Comparison of ENCODE assay signal across 12 cellular contexts in the genomic region with DNA sequence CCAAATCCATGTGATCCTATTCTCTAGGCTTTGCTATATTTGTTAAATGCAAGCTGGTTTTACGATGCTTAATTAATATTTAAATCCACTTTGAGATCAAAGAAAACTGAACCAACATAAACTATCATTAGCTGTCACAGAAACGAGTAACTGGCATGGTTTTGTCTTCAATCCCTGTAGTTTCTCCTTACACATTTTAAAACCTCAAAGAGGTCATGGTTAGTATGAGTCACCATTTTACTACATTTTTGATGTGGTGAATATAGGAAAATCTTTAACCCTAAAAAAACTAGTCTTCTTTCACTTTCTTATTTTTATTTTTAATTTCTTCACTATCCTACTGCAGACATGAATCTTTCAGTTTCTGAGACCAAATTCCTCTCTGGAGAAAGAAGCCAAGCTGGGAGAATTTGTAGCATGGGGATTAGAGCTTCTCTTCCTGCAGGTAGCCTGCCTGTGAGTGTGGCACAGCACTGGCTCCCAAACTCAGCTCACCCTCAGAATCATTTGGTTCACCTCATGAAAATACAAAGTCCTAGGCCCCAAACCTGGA.
DNase-seq lines count a peak whose midpoint lies in the region; ATAC-seq and TF ChIP-seq lines count a peak whose summit lies in the region.
"Had no signal": no experiment of that assay in that cellular context is flagged by ENCODE, and none has a peak within 500 bp of the region (broad histone marks: within the 10 kb centered on the region; RNA-seq: fewer than 3 reads in every experiment).

No MANE protein-coding gene starts in this region.

- H3K4me2 ChIP-seq in KMS-11, result peak overlapping the region; percentile 41

- no peak overlapping the region for H3K9ac ChIP-seq in KMS-11

- H4K20me1 ChIP-seq in KMS-11 (ENCODE audit: insufficient read depth), result no peaks in the 10 kb centered on the region

- H3K4me3 ChIP-seq in KMS-11 (IDR thresholded peaks at IDR 0.05; ENCODE audit: insufficient read depth, low read depth, low read length), result no peak overlapping the region
- H3K4me3 ChIP-seq: K562, Peyer's patch, sigmoid colon had no signal

- ATAC-seq in activated CD4-positive, CD25-positive, alpha-beta regulatory T cell treated with anti-CD3 and anti-CD28 coated beads, Interleukin-2, amount 50 U/mL, for 24 hours, result peak; percentile 86 to 90
- peak; percentile 81 for ATAC-seq in activated naive CD8-positive, alpha-beta T cell treated with anti-CD3 and anti-CD28 coated beads, Interleukin-2, amount 50 U/mL, for 24 hours
- ATAC-seq in GM19455 (IDR thresholded peaks at IDR 0.05; ENCODE audit: unreplicated experiment) (no peak), GM21717 (IDR thresholded peaks at IDR 0.05; ENCODE audit: unreplicated experiment) (no peak)
- ATAC-seq: K562, left ventricle myocardium superior had no signal

- no peak for TF ChIP-seq CTCF in KMS-11 (conservative IDR thresholded peaks at IDR 0.05; ENCODE audit: low read depth, low read length)

- H3K27ac Mint-ChIP-seq in activated naive CD8-positive, alpha-beta T cell treated with anti-CD3 and anti-CD28 coated beads, Interleukin-2, amount 50 U/mL, for 24 hours, result peak overlapping the region; percentile 77

- H3K79me2 ChIP-seq in KMS-11 (ENCODE audit: insufficient read depth, low read depth), result no peaks in the 10 kb centered on the region

- H3K27me3 Mint-ChIP-seq in activated naive CD8-positive, alpha-beta T cell treated with anti-CD3 and anti-CD28 coated beads, Interleukin-2, amount 50 U/mL, for 24 hours, result peaks cover 5% of the 10 kb centered on the region

- 0 out of 2 replicates have a peak overlapping the region, but pooled peaks have one; percentile 6 for H3K27ac ChIP-seq in KMS-11
- H3K27ac ChIP-seq: Peyer's patch, sigmoid colon had no signal

- H3K36me3 Mint-ChIP-seq in activated naive CD8-positive, alpha-beta T cell treated with anti-CD3 and anti-CD28 coated beads, Interleukin-2, amount 50 U/mL, for 24 hours (ENCODE audit: low read depth), result no peaks in the 10 kb centered on the region

- H3K4me1 ChIP-seq in KMS-11 (ENCODE audit: low read depth, poor library complexity, severe bottlenecking), result peaks cover 26% of the 10 kb centered on the region
- H3K4me1 ChIP-seq: Peyer's patch, sigmoid colon had no signal

- H3K36me3 ChIP-seq in KMS-11 (ENCODE audit: insufficient read depth), result no peaks in the 10 kb centered on the region
- H3K36me3 ChIP-seq: Peyer's patch, sigmoid colon had no signal

- DNase-seq in activated CD4-positive, CD25-positive, alpha-beta regulatory T cell treated with anti-CD3 and anti-CD28 coated beads, Interleukin-2, amount 50 U/mL, for 72 hours, result no peak
- DNase-seq in activated naive CD8-positive, alpha-beta T cell treated with anti-CD3 and anti-CD28 coated beads, Interleukin-2, amount 50 U/mL, for 24 hours, result no peak
- DNase-seq in smooth muscle cell of the brain vasculature (ENCODE audit: low read depth, low spot score) (peak; percentile 7), NCI-H2171 treated with DMSO at 0.1 percent for 48 hours (lab: John Stamatoyannopoulos, UW) (no peak)
- DNase-seq: left ventricle myocardium superior, Peyer's patch, sigmoid colon had no signal

- H2AFZ ChIP-seq in KMS-11 (ENCODE audit: low read depth), result no peak overlapping the region

- H3K4me3 Mint-ChIP-seq in activated naive CD8-positive, alpha-beta T cell treated with anti-CD3 and anti-CD28 coated beads, Interleukin-2, amount 50 U/mL, for 24 hours, result peak overlapping the region; percentile 19

- no peaks in the 10 kb centered on the region for H3K27me3 ChIP-seq in KMS-11 (ENCODE audit: insufficient read depth, low read depth)
- H3K27me3 ChIP-seq: Peyer's patch, sigmoid colon had no signal

- H3K4me1 Mint-ChIP-seq in activated naive CD8-positive, alpha-beta T cell treated with anti-CD3 and anti-CD28 coated beads, Interleukin-2, amount 50 U/mL, for 24 hours, result peaks cover 28% of the 10 kb centered on the region

- H3K9me3 Mint-ChIP-seq in activated naive CD8-positive, alpha-beta T cell treated with anti-CD3 and anti-CD28 coated beads, Interleukin-2, amount 50 U/mL, for 24 hours, result peaks cover 6% of the 10 kb centered on the region

Comparison
In these comparisons a context has a peak if more than half of its experiments do, and no peak if none do; other contexts are left out.
1. ATAC-seq: peak in activated CD4-positive, CD25-positive, alpha-beta regulatory T cell treated with anti-CD3 and anti-CD28 coated beads, Interleukin-2, amount 50 U/mL, for 24 hours (2 of 2) and activated naive CD8-positive, alpha-beta T cell treated with anti-CD3 and anti-CD28 coated beads, Interleukin-2, amount 50 U/mL, for 24 hours (single experiment); none in GM19455 (single experiment) and GM21717 (single experiment).